In genomic region chr2:130336877-130337734, GRCh38 we compare ENCODE assay signal across 8 cellular contexts. TPM values are rescaled to one million over a fixed set of nuclear protein-coding genes. Genes with fewer than 3 reads are reported as not detected.
DNase-seq lines count a peak whose midpoint lies in the region; ATAC-seq lines count a peak whose summit lies in the region.

No MANE protein-coding gene starts in this region.

- CTCF ChIA-PET in CD8-positive, alpha-beta memory T cell (lab: Charles Lee): interaction anchor here (0.7 kb wide), 1 partner anchor 1898 kb away, joined by 3 read pairs; no protein-coding TSS in a partner anchor

- no peaks in the 10 kb centered on the region for H3K9me3 Mint-ChIP-seq in CD8-positive, alpha-beta memory T cell

- WGBS in right cardiac atrium: 21% methylated on average over 29 of the region's 29 CpGs

- peak in 3 of 5 donors; percentile 26 to 65 (median 26) for DNase-seq in CD8-positive, alpha-beta memory T cell
- DNase-seq in SK-MEL-5 (ENCODE audit: low read depth, low spot score) (peak; percentile 75), astrocyte of the hippocampus (ENCODE audit: low read depth, low spot score) (peak; percentile 90), right cardiac atrium (peak; percentile 74 to 88 (median 86)), pulmonary artery endothelial cell (ENCODE audit: low read depth, low spot score) (peak; percentile 44)

- no peak overlapping the region for H3K4me3 ChIP-seq in CD8-positive, alpha-beta memory T cell (ENCODE audit: low read length)
- H3K4me3 ChIP-seq in HUES6 (ENCODE audit: low read depth, low read length) (peak overlapping the region; percentile 82), right cardiac atrium (ENCODE audit: low read length) (peak overlapping the region; percentile 28)

- peak overlapping the region in 5 of 8 donors; percentile 23 to 85 (median 40) for H3K27ac Mint-ChIP-seq in CD8-positive, alpha-beta memory T cell

- no peaks in the 10 kb centered on the region for H3K9me3 ChIP-seq in CD8-positive, alpha-beta memory T cell (ENCODE audit: low read length)
- H3K9me3 ChIP-seq in HUES6 (ENCODE audit: control insufficient read depth, insufficient read depth, low read depth, low read length) (no peaks in the 10 kb centered on the region), right cardiac atrium (ENCODE audit: control insufficient read depth, low read length) (no peaks in the 10 kb centered on the region)

- in situ Hi-C loops in SK-MEL-5 (cut with HindIII; ENCODE audit: low pct_unique_long_range_greater_than_20kb, low sequenced_read_pairs): no loop called here

- H3K4me1 Mint-ChIP-seq in CD8-positive, alpha-beta memory T cell: peaks cover 24 to 29% (median 29%) of the 10 kb centered on the region in 3 donors

- peak; percentile 82 to 84 for ATAC-seq in right cardiac atrium
- no peak for ATAC-seq in HG03175 (IDR thresholded peaks at IDR 0.05; ENCODE audit: unreplicated experiment)
- no peak for ATAC-seq in GM18870 (IDR thresholded peaks at IDR 0.05; ENCODE audit: unreplicated experiment)

- peaks cover 2 to 8% of the 10 kb centered on the region in 2 donors for H3K27me3 Mint-ChIP-seq in CD8-positive, alpha-beta memory T cell

- peak overlapping the region; percentile 37 for H3K9ac ChIP-seq in HUES6 (ENCODE audit: low read length)

- intact Hi-C loops in right cardiac atrium (cut with DNase I): loop anchor here in 1 of 4 donors (10.0 kb wide), 1 partner anchor 152 kb away; the partner anchor contains the start of genes MZT2B and SMPD4

- peak overlapping the region; percentile 39 for H3K27ac ChIP-seq in CD8-positive, alpha-beta memory T cell (ENCODE audit: low read depth, low read length)
- H3K27ac ChIP-seq in HUES6 (ENCODE audit: low read depth, low read length) (no peak overlapping the region), right cardiac atrium (ENCODE audit: low read length) (peak overlapping the region; percentile 74)

- H3K4me3 Mint-ChIP-seq in CD8-positive, alpha-beta memory T cell: peak overlapping the region in 3 of 7 donors; percentile 15 to 72 (median 39)

- H3K36me3 ChIP-seq in CD8-positive, alpha-beta memory T cell (ENCODE audit: insufficient read depth, low read length): peaks cover 6% of the 10 kb centered on the region
- H3K36me3 ChIP-seq in HUES6 (ENCODE audit: control insufficient read depth, insufficient read depth, low read length): peaks cover 9% of the 10 kb centered on the region

- POLR2A ChIA-PET in CD8-positive, alpha-beta memory T cell (lab: Charles Lee): interaction anchor here (1.0 kb wide), 1 partner anchor 156 kb away, joined by 3 read pairs; the partner anchor contains the start of gene SMPD4

- no peaks in the 10 kb centered on the region for H3K27me3 ChIP-seq in CD8-positive, alpha-beta memory T cell (ENCODE audit: insufficient read depth, low read length, poor library complexity, severe bottlenecking)
- H3K27me3 ChIP-seq in HUES6 (ENCODE audit: control insufficient read depth, insufficient read depth, low read length) (no peaks in the 10 kb centered on the region), right cardiac atrium (ENCODE audit: control insufficient read depth, insufficient read depth) (no peaks in the 10 kb centered on the region)

- peaks cover 15% of the 10 kb centered on the region for H3K4me1 ChIP-seq in CD8-positive, alpha-beta memory T cell (ENCODE audit: insufficient read depth, low read length)
- peaks cover 11% of the 10 kb centered on the region for H3K4me1 ChIP-seq in HUES6 (ENCODE audit: control insufficient read depth, insufficient read depth, low read length)
- no peaks in the 10 kb centered on the region for H3K4me1 ChIP-seq in right cardiac atrium (ENCODE audit: control insufficient read depth, insufficient read depth, low read length)

- H3K36me3 Mint-ChIP-seq in CD8-positive, alpha-beta memory T cell: peaks cover 0 to 46% (median 19%) of the 10 kb centered on the region in 3 donors

RNA-seq across cellular contexts. Expression of gene IMP4, which starts 5.6 kb away (rescaled TPM):
- total RNA-seq in CD8-positive, alpha-beta memory T cell: 100 to 1,000 TPM; 227 to 239 TPM
- polyA plus RNA-seq in CD8-positive, alpha-beta memory T cell: 86.8 TPM
- total RNA-seq in SK-MEL-5 (2014; rRNA removed; shearing (Covaris generic)): 90.2 and 95.5 TPM in 2 replicates
- polyA plus RNA-seq in SK-MEL-5 (2015; cell fraction: cytosol; rRNA removed): 145 and 153 TPM in 2 replicates
- 255 and 296 TPM in 2 replicates for polyA plus RNA-seq in SK-MEL-5 (2015; cell fraction: nucleus; rRNA removed)
- total RNA-seq in right cardiac atrium (10 to 100 TPM; 48.0 to 59.9 (median 55.8) TPM), pulmonary artery endothelial cell (127 and 144 TPM in 2 replicates)
- polyA plus RNA-seq in right cardiac atrium: 50.4 TPM

RNA-seq across cellular contexts. Expression of gene PTPN18, which starts 18.8 kb away (rescaled TPM):
- total RNA-seq in CD8-positive, alpha-beta memory T cell: 10 to 100 TPM; 55.1 to 60.0 TPM
- polyA plus RNA-seq in CD8-positive, alpha-beta memory T cell: 77.7 TPM
- total RNA-seq in SK-MEL-5 (2014; rRNA removed; shearing (Covaris generic)): 17.2 and 19.3 TPM in 2 replicates
- 41.1 and 53.4 TPM in 2 replicates for polyA plus RNA-seq in SK-MEL-5 (2015; cell fraction: cytosol; rRNA removed)
- polyA plus RNA-seq in SK-MEL-5 (2015; cell fraction: nucleus; rRNA removed): 140 and 168 TPM in 2 replicates
- 10 to 100 TPM; 22.9 to 26.0 (median 24.8) TPM for total RNA-seq in right cardiac atrium
- polyA plus RNA-seq in right cardiac atrium: 16.4 TPM
- 15.1 and 21.6 TPM in 2 replicates for total RNA-seq in pulmonary artery endothelial cell

Comparison
In these comparisons a context has a peak if more than half of its experiments do, and no peak if none do; other contexts are left out.
1. DNase-seq: peak in every context shown above with its lines; median percentile 90 in astrocyte of the hippocampus; 86 in right cardiac atrium; 75 in SK-MEL-5; 44 in pulmonary artery endothelial cell; 26 in CD8-positive, alpha-beta memory T cell.
2. ATAC-seq: peak in right cardiac atrium (2 of 2); none in HG03175 (single experiment) and GM18870 (single experiment).